In the genomic region with DNA sequence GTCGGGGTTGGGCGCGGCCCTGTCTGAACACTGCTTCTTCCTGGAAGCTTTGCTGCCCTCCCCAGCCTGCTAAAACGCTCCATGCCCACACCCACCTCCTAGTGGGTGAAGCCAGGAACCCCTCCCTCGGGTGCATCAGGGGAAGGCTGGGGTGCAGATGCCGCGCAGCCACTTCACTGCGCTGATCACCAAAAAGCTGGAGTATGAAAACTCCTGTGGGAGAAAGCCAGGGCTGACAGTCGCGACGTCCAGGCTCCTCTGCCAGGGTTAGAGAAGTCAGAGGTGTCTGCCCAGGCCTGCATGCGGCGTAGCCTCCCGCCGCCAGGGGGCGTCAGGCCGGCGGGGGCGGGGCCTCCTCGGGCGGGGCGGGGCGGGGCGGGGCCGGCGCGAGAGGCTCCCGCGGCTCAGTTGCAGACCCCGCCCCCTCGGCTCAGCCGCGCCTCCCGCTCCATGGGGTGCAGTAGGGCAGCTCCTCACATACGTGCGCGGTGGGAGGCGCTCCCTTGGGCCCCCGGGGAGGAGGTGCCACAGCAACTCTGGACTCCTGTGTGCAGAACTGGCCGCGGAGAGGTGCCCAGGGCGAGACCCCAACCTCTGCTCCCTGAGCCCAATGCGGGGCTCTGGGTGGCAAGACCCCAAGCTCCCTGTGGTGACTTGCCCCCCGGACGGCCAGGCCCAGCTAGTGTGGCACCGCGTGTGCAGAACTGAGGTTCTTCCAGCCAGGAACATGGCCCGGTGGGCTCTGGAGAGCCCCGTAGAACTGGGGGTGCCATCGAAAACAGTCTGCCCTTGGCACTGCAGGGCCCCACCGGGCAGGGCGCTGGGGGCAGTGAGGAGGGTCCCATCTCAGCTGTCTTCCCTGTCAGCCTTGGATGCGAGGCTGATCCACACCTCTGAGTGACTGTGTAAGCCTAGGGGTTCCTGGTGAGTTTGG, we compare ENCODE assay signal across 8 cellular contexts. TPM values are rescaled to one million over a fixed set of nuclear protein-coding genes. Genes with fewer than 3 reads are reported as not detected.
DNase-seq lines count a peak whose midpoint lies in the region; ATAC-seq and TF ChIP-seq lines count a peak whose summit lies in the region.

No MANE protein-coding gene starts in this region.

- TF ChIP-seq POLR2A in Raji (IDR thresholded peaks at IDR 0.05; ENCODE audit: insufficient read depth, low read depth, low read length) = peak; percentile 53

- TF ChIP-seq CTCF in foreskin keratinocyte (conservative IDR thresholded peaks at IDR 0.05) = peak; percentile 75
- peak in 1 of 3 donors; percentile 1 for TF ChIP-seq CTCF in omental fat pad (IDR thresholded peaks at IDR 0.05)
- peak; percentile 93 for TF ChIP-seq CTCF in thoracic aorta (IDR thresholded peaks at IDR 0.05)

- H3K4me1 ChIP-seq in foreskin keratinocyte (peaks cover 14% of the 10 kb centered on the region), thoracic aorta (ENCODE audit: control insufficient read depth in 1 of 2, low read depth in 2 of 2) (peaks cover 34 to 65% of the 10 kb centered on the region in 2 donors)

- peak overlapping the region; percentile 89 for H3K4me3 ChIP-seq in thoracic aorta

- DNase-seq in EH (ENCODE audit: low read depth) (peak; percentile 90), KG1 (lab: John Stamatoyannopoulos, UW) (peak; percentile 58), activated gamma-delta T cell (lab: John Stamatoyannopoulos, UW) (peak; percentile 93), foreskin keratinocyte (peak in 1 of 2 donors; percentile 58), omental fat pad (ENCODE audit: low spot score) (peak; percentile 85), thoracic aorta (ENCODE audit: low spot score) (peak; percentile 74)

- ATAC-seq in GM21717 (IDR thresholded peaks at IDR 0.05; ENCODE audit: unreplicated experiment) (peak; percentile 45), foreskin keratinocyte (peak; percentile 73), omental fat pad (ENCODE audit: low FRiP score) (peak; percentile 77), thoracic aorta (ENCODE audit: insufficient number of reproducible peaks, low FRiP score, low read depth) (peak; percentile 51)

- H3K27me3 ChIP-seq in foreskin keratinocyte (no peaks in the 10 kb centered on the region), thoracic aorta (replicated peaks; ENCODE audit: insufficient read depth) (no peaks in the 10 kb centered on the region)

- H3K36me3 ChIP-seq in thoracic aorta = no peaks in the 10 kb centered on the region

- no peak overlapping the region for H3K27ac ChIP-seq in foreskin keratinocyte
- peak overlapping the region; percentile 80 to 91 for H3K27ac ChIP-seq in thoracic aorta

- no peaks in the 10 kb centered on the region for H3K9me3 ChIP-seq in thoracic aorta

RNA-seq across cellular contexts. Expression of gene RNPEPL1, which starts 1.8 kb away (rescaled TPM):
- total RNA-seq in foreskin keratinocyte (27.1 and 34.0 TPM in 2 replicates), omental fat pad (10 to 100 TPM; 41.6 to 97.4 (median 71.8) TPM), thoracic aorta (100 to 1,000 TPM in 1 of 2 donors, 10 to 100 TPM in 1; 71.1 to 101 TPM)
- polyA plus RNA-seq in foreskin keratinocyte = 41.6 and 53.0 TPM in 2 replicates

RNA-seq across cellular contexts. Expression of gene DUSP28, which starts 6.3 kb away (rescaled TPM):
- 1.8 and 2.6 TPM in 2 replicates for total RNA-seq in foreskin keratinocyte
- polyA plus RNA-seq in foreskin keratinocyte = 2.1 and 2.5 TPM in 2 replicates
- 1 to 10 TPM; 3.3 to 5.5 (median 4.7) TPM for total RNA-seq in omental fat pad
- 10 to 100 TPM in 1 of 2 donors, 1 to 10 TPM in 1; 5.8 to 14.3 TPM for total RNA-seq in thoracic aorta

RNA-seq across cellular contexts. Expression of gene ANKMY1, which starts 8.7 kb away (rescaled TPM):
- total RNA-seq in foreskin keratinocyte = 4.2 and 4.8 TPM in 2 replicates
- 2.8 and 2.9 TPM in 2 replicates for polyA plus RNA-seq in foreskin keratinocyte
- total RNA-seq in omental fat pad = 10 to 100 TPM in 3 of 4 donors, 1 to 10 TPM in 1; 8.3 to 23.2 (median 16.7) TPM
- total RNA-seq in thoracic aorta = 10 to 100 TPM; 20.0 to 44.8 TPM

RNA-seq across cellular contexts. Expression of gene CAPN10, which starts 20.1 kb away (rescaled TPM):
- total RNA-seq in foreskin keratinocyte = 18.2 and 18.4 TPM in 2 replicates
- polyA plus RNA-seq in foreskin keratinocyte = 18.6 and 18.7 TPM in 2 replicates
- 10 to 100 TPM; 11.6 to 22.6 (median 17.7) TPM for total RNA-seq in omental fat pad
- 10 to 100 TPM; 33.3 to 38.2 TPM for total RNA-seq in thoracic aorta

RNA-seq across cellular contexts. Expression of gene GPR35, which starts 58.8 kb away (rescaled TPM):
- total RNA-seq in foreskin keratinocyte (0.07 TPM in 1 of 2 replicates, not detected in the other), omental fat pad (1 to 10 TPM; 1.3 to 2.4 (median 1.9) TPM), thoracic aorta (1 to 10 TPM; 3.4 to 5.8 TPM)
- polyA plus RNA-seq in foreskin keratinocyte = 0.03 and 0.07 TPM in 2 replicates
